ENCODE assay signal across 24 cellular contexts in the genomic region with DNA sequence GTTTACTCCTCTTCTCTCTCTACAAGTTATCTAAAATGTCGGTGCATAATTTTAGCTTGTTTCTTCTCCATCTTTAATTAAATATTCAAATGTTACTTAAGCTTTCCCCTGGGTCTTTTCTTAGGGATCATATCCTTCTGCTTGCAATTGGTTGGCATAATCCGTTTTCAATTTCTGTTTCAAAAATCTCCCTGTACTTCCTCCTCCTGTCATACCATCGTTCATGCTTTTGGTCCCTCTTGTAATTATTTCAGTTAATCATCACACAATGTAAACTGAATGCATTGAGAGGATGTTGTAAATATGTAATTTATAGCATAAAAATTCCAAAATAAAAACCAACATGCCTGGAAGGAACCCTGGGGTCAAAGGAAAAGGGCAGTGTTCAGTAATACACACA.
"Had no signal": no experiment of that assay in that cellular context is flagged by ENCODE, and none has a peak within 500 bp of the region (broad histone marks: within the 10 kb centered on the region; RNA-seq: fewer than 3 reads in every experiment).

No MANE protein-coding gene starts in this region.

- H3K27ac ChIP-seq: coronary artery, dorsolateral prefrontal cortex, esophagus muscularis mucosa, foreskin keratinocyte, gastroesophageal sphincter, hepatocyte, left lung, lower lobe of right lung had no signal

- H3K36me3 ChIP-seq: esophagus muscularis mucosa, gastroesophageal sphincter, heart left ventricle, left lung, lower lobe of right lung had no signal

- FAIRE-seq: colon, frontal cortex, kidney had no signal

- DNase-seq: dermis blood vessel endothelial cell; dorsolateral prefrontal cortex; effector CD4-positive, alpha-beta T cell; effector memory CD4-positive, alpha-beta T cell; foreskin keratinocyte; heart left ventricle; hypothalamus; immature natural killer cell; islet precursor cell; kidney; kidney glomerular epithelial cell; left lung; left ventricle myocardium superior; lower lobe of right lung; mesenchymal stem cell; midbrain; naive B cell; naive thymus-derived CD8-positive, alpha-beta T cell had no signal

- H3K27me3 ChIP-seq: dorsolateral prefrontal cortex, esophagus muscularis mucosa, foreskin keratinocyte, gastroesophageal sphincter, heart left ventricle, hepatocyte, left lung had no signal

- H3K4me1 ChIP-seq: gastroesophageal sphincter had no signal

- ATAC-seq: foreskin keratinocyte; gastroesophageal sphincter; heart left ventricle; left lung; left ventricle myocardium superior; lower lobe of right lung; naive thymus-derived CD8-positive, alpha-beta T cell had no signal

- H3K9me3 ChIP-seq: esophagus muscularis mucosa, gastroesophageal sphincter, heart left ventricle, left lung, lower lobe of right lung had no signal

- H3K4me3 ChIP-seq: coronary artery, dorsolateral prefrontal cortex, esophagus muscularis mucosa, gastroesophageal sphincter, heart left ventricle, hepatocyte, left lung, lower lobe of right lung had no signal

- H3K79me2 ChIP-seq: hepatocyte had no signal

- H3K4me2 ChIP-seq: hepatocyte had no signal
